In the genomic region with DNA sequence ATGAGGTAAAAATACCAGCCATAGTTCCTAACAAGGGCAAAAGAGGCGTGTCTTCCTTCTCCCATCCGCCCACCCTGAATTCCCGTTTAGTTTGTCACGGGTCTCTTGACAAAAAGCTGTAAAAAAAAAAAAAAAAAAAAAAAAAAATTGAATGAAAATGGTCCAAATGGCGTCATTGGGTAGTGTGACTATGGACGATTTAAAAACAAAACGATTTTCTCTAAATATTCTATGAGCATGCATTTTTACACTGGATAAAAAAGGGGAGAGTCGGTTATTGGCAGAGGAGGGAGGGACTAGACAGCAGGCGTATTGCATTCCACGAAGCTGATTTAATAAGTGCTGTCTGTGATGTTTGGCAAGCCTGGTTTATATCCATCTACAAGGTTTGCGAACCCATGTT, we compare ENCODE assay signal across 8 cellular contexts. TPM values are rescaled to one million over a fixed set of nuclear protein-coding genes. Genes with fewer than 3 reads are reported as not detected.
DNase-seq lines count a peak whose midpoint lies in the region; ATAC-seq, FAIRE-seq and TF ChIP-seq lines count a peak whose summit lies in the region.

TSS of gene FAM133A (plus strand) at position 338 of the 403 bp plus-strand sequence. CDS start 35,214 bp downstream, outside the sequence.

- H3K9me3 ChIP-seq in ascending aorta (no peaks in the 10 kb centered on the region), iPS-18c (ENCODE audit: control insufficient read depth, insufficient read depth, low read length) (no peaks in the 10 kb centered on the region)

- H3K36me3 Mint-ChIP-seq in stimulated activated effector memory CD8-positive, alpha-beta T cell treated with anti-CD3 and anti-CD28 coated beads, Interleukin-12 subunit alpha, Interleukin-12 subunit beta, amount 100 ng/mL, for 72 hours: no peaks in the 10 kb centered on the region

- peak within 1 kb of the TSS; percentile 63 for H3K27ac ChIP-seq in ascending aorta

- H3K4me3 ChIP-seq in ascending aorta (peak within 1 kb of the TSS; percentile 54 to 69), iPS-18c (ENCODE audit: insufficient read depth, low read depth, low read length) (peak within 1 kb of the TSS; percentile 74)

- no peak for TF ChIP-seq CTCF in D721Med (IDR thresholded peaks at IDR 0.05; ENCODE audit: insufficient read depth, missing control alignments)
- TF ChIP-seq CTCF in ascending aorta (IDR thresholded peaks at IDR 0.05): no peak

- no peaks in the 10 kb centered on the region for H3K36me3 ChIP-seq in ascending aorta

- H3K9me3 Mint-ChIP-seq in stimulated activated effector memory CD8-positive, alpha-beta T cell treated with anti-CD3 and anti-CD28 coated beads, Interleukin-12 subunit alpha, Interleukin-12 subunit beta, amount 100 ng/mL, for 72 hours: no peaks in the 10 kb centered on the region

- peak within 1 kb of the TSS; percentile 68 for H3K27ac Mint-ChIP-seq in stimulated activated effector memory CD8-positive, alpha-beta T cell treated with anti-CD3 and anti-CD28 coated beads, Interleukin-12 subunit alpha, Interleukin-12 subunit beta, amount 100 ng/mL, for 72 hours

- H3K27me3 ChIP-seq in ascending aorta: no peaks in the 10 kb centered on the region

- no peaks in the 10 kb centered on the region for H3K4me1 Mint-ChIP-seq in stimulated activated effector memory CD8-positive, alpha-beta T cell treated with anti-CD3 and anti-CD28 coated beads, Interleukin-12 subunit alpha, Interleukin-12 subunit beta, amount 100 ng/mL, for 72 hours

- FAIRE-seq in D721Med (lab: Jason Lieb, UNC): peak; percentile 21

- ATAC-seq in stimulated activated effector memory CD8-positive, alpha-beta T cell treated with anti-CD3 and anti-CD28 coated beads, Interleukin-12 subunit alpha, Interleukin-12 subunit beta, amount 100 ng/mL, for 72 hours: no peak

- no peaks in the 10 kb centered on the region for H3K4me1 ChIP-seq in ascending aorta

- DNase-seq in D721Med (ENCODE audit: insufficient read length, low spot score) (no peak), NCI-H1417 (lab: John Stamatoyannopoulos, UW) (peak in 2 of 3 experiments; percentile 63 to 95), ascending aorta (ENCODE audit: low spot score in 2 of 2) (no peak), NK-92 (lab: John Stamatoyannopoulos, UW; ENCODE audit: unreplicated experiment) (no peak), T1000 (lab: John Stamatoyannopoulos, UW) (no peak), medulla oblongata (ENCODE audit: extremely low spot score) (no peak)
- DNase-seq in stimulated activated effector memory CD8-positive, alpha-beta T cell treated with anti-CD3 and anti-CD28 coated beads, Interleukin-12 subunit alpha, Interleukin-12 subunit beta, amount 100 ng/mL, for 72 hours (ENCODE audit: low spot score in 2 of 2): no peak

- intact Hi-C loops in ascending aorta (cut with DNase I): no loop called here

- peak within 1 kb of the TSS; percentile 77 for H3K4me3 Mint-ChIP-seq in stimulated activated effector memory CD8-positive, alpha-beta T cell treated with anti-CD3 and anti-CD28 coated beads, Interleukin-12 subunit alpha, Interleukin-12 subunit beta, amount 100 ng/mL, for 72 hours

RNA-seq across cellular contexts. Expression of gene FAM133A, which starts in this region (rescaled TPM):
- not detected for total RNA-seq in ascending aorta

Comparison
In these comparisons a context has a peak if more than half of its experiments do, and no peak if none do; other contexts are left out.
1. DNase-seq: peak in NCI-H1417 (2 of 3); none in D721Med (single experiment), ascending aorta (0 of 2), stimulated activated effector memory CD8-positive, alpha-beta T cell treated with anti-CD3 and anti-CD28 coated beads, Interleukin-12 subunit alpha, Interleukin-12 subunit beta, amount 100 ng/mL, for 72 hours (0 of 2), NK-92 (single experiment), T1000 (single experiment) and medulla oblongata (single experiment).